Comparison of ENCODE assay signal across 12 cellular contexts in genomic region chr22:29605236-29605850, GRCh38. TPM values are rescaled to one million over a fixed set of nuclear protein-coding genes. Genes with fewer than 3 reads are reported as not detected.
A peak's percentile ranks its signal among the peaks of the same experiment; 100 is the strongest.
DNase-seq lines count a peak whose midpoint lies in the region; ATAC-seq and TF ChIP-seq lines count a peak whose summit lies in the region.
"Had no signal": no experiment of that assay in that cellular context is flagged by ENCODE, and none has a peak within 500 bp of the region (broad histone marks: within the 10 kb centered on the region; RNA-seq: fewer than 3 reads in every experiment).

No MANE protein-coding gene starts in this region.

- no peaks in the 10 kb centered on the region for H3K9me3 ChIP-seq in CD4-positive, alpha-beta memory T cell (ENCODE audit: control insufficient read depth in 1 of 2, low read length in 2 of 2)
- H3K9me3 ChIP-seq: neutrophil had no signal

- CTCF ChIA-PET in CD4-positive, alpha-beta memory T cell (lab: Charles Lee; ENCODE audit: partially characterized antibody), result interaction anchor here (1.2 to 3.5 kb wide), 6 partner anchors 10 to 400 kb away, joined by 3 to 34 read pairs (median 8); no protein-coding TSS in a partner anchor

- H3K4me3 ChIP-seq in CD4-positive, alpha-beta memory T cell (ENCODE audit: low read length in 2 of 2), result peak overlapping the region in 1 of 2 donors; percentile 79
- H3K4me3 ChIP-seq in KMS-11 (IDR thresholded peaks at IDR 0.05; ENCODE audit: insufficient read depth, low read depth, low read length), result no peak overlapping the region
- H3K4me3 ChIP-seq in astrocyte of the cerebellum (ENCODE audit: low read depth, low read length), result peak overlapping the region; percentile 93

- H3K4me1 Mint-ChIP-seq in CD4-positive, alpha-beta memory T cell, result peaks cover 12 to 49% (median 26%) of the 10 kb centered on the region in 4 donors
- peaks cover 18% of the 10 kb centered on the region for H3K4me1 Mint-ChIP-seq in nephron

- peak overlapping the region; percentile 90 to 99 (median 94) for H3K4me3 Mint-ChIP-seq in CD4-positive, alpha-beta memory T cell
- H3K4me3 Mint-ChIP-seq in nephron, result peak overlapping the region; percentile 53 to 96 (median 94)

- H2AFZ ChIP-seq in KMS-11 (ENCODE audit: low read depth), result no peak overlapping the region

- ATAC-seq in HG03520 (IDR thresholded peaks at IDR 0.05; ENCODE audit: unreplicated experiment) (no peak), GM21390 (IDR thresholded peaks at IDR 0.05; ENCODE audit: unreplicated experiment) (no peak)

- H3K9me3 Mint-ChIP-seq in CD4-positive, alpha-beta memory T cell, result no peaks in the 10 kb centered on the region
- peaks cover 6% of the 10 kb centered on the region for H3K9me3 Mint-ChIP-seq in nephron

- peak overlapping the region; percentile 93; the same call in 1 of the 2 replicates for H3K4me2 ChIP-seq in KMS-11

- intact Hi-C loops in CD4-positive, alpha-beta memory T cell (cut with micrococcal nuclease), result no loop called here

- no peaks in the 10 kb centered on the region for H3K27me3 ChIP-seq in CD4-positive, alpha-beta memory T cell (ENCODE audit: insufficient read depth, low read length)
- H3K27me3 ChIP-seq in KMS-11 (ENCODE audit: insufficient read depth, low read depth), result no peaks in the 10 kb centered on the region
- H3K27me3 ChIP-seq: neutrophil had no signal

- no peak for DNase-seq in CD4-positive, alpha-beta memory T cell
- DNase-seq in astrocyte of the cerebellum (ENCODE audit: low read depth), result no peak
- DNase-seq in NOMO-1 treated with DMSO at 0.1 percent for 48 hours (lab: John Stamatoyannopoulos, UW; ENCODE audit: unreplicated experiment), result no peak
- DNase-seq in DMS79 treated with DMSO at 0.1 percent for 48 hours (lab: John Stamatoyannopoulos, UW), result no peak
- DNase-seq: cortex of kidney, NCI-H187 treated with DMSO at 0.1 percent for 48 hours, SHP77 treated with DMSO at 0.1 percent for 48 hours had no signal

- POLR2A ChIA-PET in CD4-positive, alpha-beta memory T cell (lab: Charles Lee; ENCODE audit: partially characterized antibody), result interaction anchor here (0.6 to 2.3 kb wide), 10 partner anchors 10 to 819 kb away, joined by 3 to 24 read pairs (median 4); partner anchors contain the start of gene THOC5

- no peaks in the 10 kb centered on the region for H4K20me1 ChIP-seq in KMS-11 (ENCODE audit: insufficient read depth)

- TF ChIP-seq CTCF in KMS-11 (conservative IDR thresholded peaks at IDR 0.05; ENCODE audit: low read depth, low read length) (no peak), astrocyte of the cerebellum (IDR thresholded peaks at IDR 0.05; ENCODE audit: low read depth, low read length, missing control alignments) (no peak), nephron (IDR thresholded peaks at IDR 0.05; ENCODE audit: unreplicated experiment in 3 of 3) (no peak)

- peaks cover 4 to 17% of the 10 kb centered on the region in 2 donors for H3K36me3 Mint-ChIP-seq in CD4-positive, alpha-beta memory T cell
- H3K36me3 Mint-ChIP-seq in nephron (ENCODE audit: low read depth), result peaks cover 24% of the 10 kb centered on the region

- H3K9ac ChIP-seq in KMS-11, result no peak overlapping the region; the same call in 1 of the 2 replicates

- H3K27ac ChIP-seq in CD4-positive, alpha-beta memory T cell (ENCODE audit: low read depth, low read length), result peak overlapping the region; percentile 88
- H3K27ac ChIP-seq in KMS-11, result no peak overlapping the region

- H3K4me1 ChIP-seq in CD4-positive, alpha-beta memory T cell (ENCODE audit: insufficient read depth, low read length), result peaks cover 21% of the 10 kb centered on the region
- H3K4me1 ChIP-seq in KMS-11 (ENCODE audit: low read depth, poor library complexity, severe bottlenecking), result peaks cover 11% of the 10 kb centered on the region

- in situ Hi-C loops in astrocyte of the cerebellum (cut with HindIII; ENCODE audit: low sequenced_read_pairs), result no loop called here

- no peaks in the 10 kb centered on the region for H3K27me3 Mint-ChIP-seq in CD4-positive, alpha-beta memory T cell
- no peaks in the 10 kb centered on the region for H3K27me3 Mint-ChIP-seq in nephron (ENCODE audit: low read depth)

- no peaks in the 10 kb centered on the region for H3K36me3 ChIP-seq in CD4-positive, alpha-beta memory T cell (ENCODE audit: insufficient read depth, low read length)
- no peaks in the 10 kb centered on the region for H3K36me3 ChIP-seq in KMS-11 (ENCODE audit: insufficient read depth)
- H3K36me3 ChIP-seq: neutrophil had no signal

- H3K27ac Mint-ChIP-seq in CD4-positive, alpha-beta memory T cell, result peak overlapping the region in 5 of 7 donors; percentile 80 to 97 (median 86)
- H3K27ac Mint-ChIP-seq in nephron, result no peak overlapping the region

- H3K79me2 ChIP-seq in KMS-11 (ENCODE audit: insufficient read depth, low read depth), result peaks cover 43% of the 10 kb centered on the region

RNA-seq across cellular contexts. Expression of gene NF2, which starts 1.9 kb away (rescaled TPM):
- total RNA-seq in CD4-positive, alpha-beta memory T cell, result 10 to 100 TPM; 28.3 to 31.4 TPM
- polyA plus RNA-seq in CD4-positive, alpha-beta memory T cell, result 10 to 100 TPM; 11.7 to 20.0 TPM

RNA-seq across cellular contexts. Expression of gene NIPSNAP1, which starts 24.4 kb away (rescaled TPM):
- total RNA-seq in CD4-positive, alpha-beta memory T cell, result 10 to 100 TPM; 31.7 to 36.3 TPM
- polyA plus RNA-seq in CD4-positive, alpha-beta memory T cell, result 10 to 100 TPM; 48.4 to 56.3 TPM

RNA-seq across cellular contexts. Expression of gene THOC5, which starts 51.8 kb away (rescaled TPM):
- total RNA-seq in CD4-positive, alpha-beta memory T cell, result 10 to 100 TPM; 57.6 to 57.7 TPM
- 10 to 100 TPM; 24.6 to 27.5 TPM for polyA plus RNA-seq in CD4-positive, alpha-beta memory T cell

Comparison
In these comparisons a context has a peak if more than half of its experiments do, and no peak if none do; other contexts are left out.
1. H3K27ac Mint-ChIP-seq: peak in CD4-positive, alpha-beta memory T cell (5 of 7); none in nephron (0 of 3).